1 cellular context compared by ENCODE assay signal in the genomic region with DNA sequence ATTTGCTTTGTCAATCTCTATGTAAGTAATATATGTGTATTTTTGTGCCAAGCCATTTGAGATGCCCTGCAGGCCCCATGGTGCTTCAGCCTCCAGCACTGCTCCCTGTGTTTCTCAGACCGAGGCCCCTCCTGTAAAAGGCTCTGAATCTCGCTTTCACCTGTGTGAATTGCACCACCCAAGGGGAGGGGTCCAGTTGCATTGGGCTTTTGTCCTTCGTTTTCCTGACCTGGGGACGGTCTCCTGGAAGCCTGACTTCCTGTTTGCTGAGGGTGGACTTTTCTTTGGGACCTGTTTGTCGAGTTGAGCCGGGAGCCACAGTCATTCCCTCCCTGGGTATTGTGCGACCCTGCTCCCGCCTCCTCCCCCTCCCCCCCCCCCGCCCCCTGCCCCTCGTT.
TF ChIP-seq lines count a peak whose summit lies in the region.

No MANE protein-coding gene starts in this region.

TF ChIP-seq in HepG2, 621 proteins besides CTCF, POLR2A, EP300 and RAD21 (continued from another document and continues in another):
- TF ChIP-seq, protein P1, sequence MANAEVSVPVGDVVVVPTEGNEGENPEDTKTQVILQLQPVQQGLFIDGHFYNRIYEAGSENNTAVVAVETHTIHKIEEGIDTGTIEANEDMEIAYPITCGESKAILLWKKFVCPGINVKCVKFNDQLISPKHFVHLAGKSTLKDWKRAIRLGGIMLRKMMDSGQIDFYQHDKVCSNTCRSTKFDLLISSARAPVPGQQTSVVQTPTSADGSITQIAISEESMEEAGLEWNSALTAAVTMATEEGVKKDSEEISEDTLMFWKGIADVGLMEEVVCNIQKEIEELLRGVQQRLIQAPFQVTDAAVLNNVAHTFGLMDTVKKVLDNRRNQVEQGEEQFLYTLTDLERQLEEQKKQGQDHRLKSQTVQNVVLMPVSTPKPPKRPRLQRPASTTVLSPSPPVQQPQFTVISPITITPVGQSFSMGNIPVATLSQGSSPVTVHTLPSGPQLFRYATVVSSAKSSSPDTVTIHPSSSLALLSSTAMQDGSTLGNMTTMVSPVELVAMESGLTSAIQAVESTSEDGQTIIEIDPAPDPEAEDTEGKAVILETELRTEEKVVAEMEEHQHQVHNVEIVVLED (CRISPR knock-in tag; IDR thresholded peaks at IDR 0.05; ENCODE audit: borderline replicate concordance), result peak; percentile 8; the same call in 1 of the 2 replicates
- TF ChIP-seq HOMEZ (CRISPR knock-in tag; IDR thresholded peaks at IDR 0.05; ENCODE audit: low read depth) (peak; percentile 80), XRCC5 (optimal IDR thresholded peaks at IDR 0.05; ENCODE audit: low read length) (peak; percentile 28), RERE (CRISPR knock-in tag; IDR thresholded peaks at IDR 0.05; ENCODE audit: low read depth) (peak; percentile 75; the same call in 1 of the 2 replicates), GATAD1 (CRISPR knock-in tag; IDR thresholded peaks at IDR 0.05) (peak; percentile 40; the same call in 1 of the 2 replicates), SOX13 (IDR thresholded peaks at IDR 0.05) (peak; percentile 91), SOX13 (CRISPR knock-in tag; conservative IDR thresholded peaks at IDR 0.05 in 1 of 2, IDR thresholded peaks at IDR 0.05 in 1 of 2) (peak in 1 of 2 experiments; percentile 95; a peak in 2 of 4 replicates), JARID2 (CRISPR knock-in tag; IDR thresholded peaks at IDR 0.05; ENCODE audit: insufficient replicate concordance) (no peak), MEIS2 (CRISPR knock-in tag; IDR thresholded peaks at IDR 0.05) (peak; percentile 57; the same call in 1 of the 2 replicates), STAG1 (CRISPR knock-in tag; IDR thresholded peaks at IDR 0.05) (no peak), ATF4 (CRISPR knock-in tag; IDR thresholded peaks at IDR 0.05) (peak in 1 of 2 experiments; percentile 77; a peak in 2 of 4 replicates), CENPBD1 (CRISPR knock-in tag; IDR thresholded peaks at IDR 0.05; ENCODE audit: borderline replicate concordance, low read depth) (no peak), SSRP1 (CRISPR knock-in tag; IDR thresholded peaks at IDR 0.05) (0 out of 2 replicates have a peak, but pooled peaks have one; percentile 36), HNF4G (IDR thresholded peaks at IDR 0.05; ENCODE audit: borderline replicate concordance, low read depth, low read length) (peak; percentile 53; the same call in 1 of the 2 replicates), HNF4G (CRISPR knock-in tag; IDR thresholded peaks at IDR 0.05; ENCODE audit: borderline replicate concordance, low read depth) (no peak), KDM6A (CRISPR knock-in tag; IDR thresholded peaks at IDR 0.05; ENCODE audit: low read depth) (0 out of 2 replicates have a peak, but pooled peaks have one; percentile 63), NR2F2 (IDR thresholded peaks at IDR 0.05; ENCODE audit: borderline replicate concordance, low read depth) (0 out of 2 replicates have a peak, but pooled peaks have one; percentile 64), KMT2B (CRISPR knock-in tag; IDR thresholded peaks at IDR 0.05) (no peak), ZNF691 (CRISPR knock-in tag; IDR thresholded peaks at IDR 0.05; ENCODE audit: borderline replicate concordance, low read depth) (no peak), FOXA3 (CRISPR knock-in tag; IDR thresholded peaks at IDR 0.05) (peak; percentile 79), ELF1 (CRISPR knock-in tag; IDR thresholded peaks at IDR 0.05) (peak; percentile 86), FOXO1 (CRISPR knock-in tag; IDR thresholded peaks at IDR 0.05) (peak; percentile 91), ZNF430 (CRISPR knock-in tag; IDR thresholded peaks at IDR 0.05) (no peak; the same call in 1 of the 2 replicates), SOX6 (IDR thresholded peaks at IDR 0.05) (no peak), SOX6 (CRISPR knock-in tag; IDR thresholded peaks at IDR 0.05) (peak; percentile 13; the same call in 1 of the 2 replicates), ZNF251 (CRISPR knock-in tag; IDR thresholded peaks at IDR 0.05) (no peak), GABPB1 (CRISPR knock-in tag; IDR thresholded peaks at IDR 0.05) (peak; percentile 63; the same call in 1 of the 2 replicates)
- TF ChIP-seq, protein P2, sequence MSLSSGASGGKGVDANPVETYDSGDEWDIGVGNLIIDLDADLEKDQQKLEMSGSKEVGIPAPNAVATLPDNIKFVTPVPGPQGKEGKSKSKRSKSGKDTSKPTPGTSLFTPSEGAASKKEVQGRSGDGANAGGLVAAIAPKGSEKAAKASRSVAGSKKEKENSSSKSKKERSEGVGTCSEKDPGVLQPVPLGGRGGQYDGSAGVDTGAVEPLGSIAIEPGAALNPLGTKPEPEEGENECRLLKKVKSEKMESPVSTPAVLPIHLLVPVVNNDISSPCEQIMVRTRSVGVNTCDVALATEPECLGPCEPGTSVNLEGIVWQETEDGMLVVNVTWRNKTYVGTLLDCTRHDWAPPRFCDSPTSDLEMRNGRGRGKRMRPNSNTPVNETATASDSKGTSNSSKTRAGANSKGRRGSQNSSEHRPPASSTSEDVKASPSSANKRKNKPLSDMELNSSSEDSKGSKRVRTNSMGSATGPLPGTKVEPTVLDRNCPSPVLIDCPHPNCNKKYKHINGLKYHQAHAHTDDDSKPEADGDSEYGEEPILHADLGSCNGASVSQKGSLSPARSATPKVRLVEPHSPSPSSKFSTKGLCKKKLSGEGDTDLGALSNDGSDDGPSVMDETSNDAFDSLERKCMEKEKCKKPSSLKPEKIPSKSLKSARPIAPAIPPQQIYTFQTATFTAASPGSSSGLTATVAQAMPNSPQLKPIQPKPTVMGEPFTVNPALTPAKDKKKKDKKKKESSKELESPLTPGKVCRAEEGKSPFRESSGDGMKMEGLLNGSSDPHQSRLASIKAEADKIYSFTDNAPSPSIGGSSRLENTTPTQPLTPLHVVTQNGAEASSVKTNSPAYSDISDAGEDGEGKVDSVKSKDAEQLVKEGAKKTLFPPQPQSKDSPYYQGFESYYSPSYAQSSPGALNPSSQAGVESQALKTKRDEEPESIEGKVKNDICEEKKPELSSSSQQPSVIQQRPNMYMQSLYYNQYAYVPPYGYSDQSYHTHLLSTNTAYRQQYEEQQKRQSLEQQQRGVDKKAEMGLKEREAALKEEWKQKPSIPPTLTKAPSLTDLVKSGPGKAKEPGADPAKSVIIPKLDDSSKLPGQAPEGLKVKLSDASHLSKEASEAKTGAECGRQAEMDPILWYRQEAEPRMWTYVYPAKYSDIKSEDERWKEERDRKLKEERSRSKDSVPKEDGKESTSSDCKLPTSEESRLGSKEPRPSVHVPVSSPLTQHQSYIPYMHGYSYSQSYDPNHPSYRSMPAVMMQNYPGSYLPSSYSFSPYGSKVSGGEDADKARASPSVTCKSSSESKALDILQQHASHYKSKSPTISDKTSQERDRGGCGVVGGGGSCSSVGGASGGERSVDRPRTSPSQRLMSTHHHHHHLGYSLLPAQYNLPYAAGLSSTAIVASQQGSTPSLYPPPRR (CRISPR knock-in tag; IDR thresholded peaks at IDR 0.05; ENCODE audit: borderline replicate concordance), result peak; percentile 78; the same call in 1 of the 2 replicates
- TF ChIP-seq, protein P3, sequence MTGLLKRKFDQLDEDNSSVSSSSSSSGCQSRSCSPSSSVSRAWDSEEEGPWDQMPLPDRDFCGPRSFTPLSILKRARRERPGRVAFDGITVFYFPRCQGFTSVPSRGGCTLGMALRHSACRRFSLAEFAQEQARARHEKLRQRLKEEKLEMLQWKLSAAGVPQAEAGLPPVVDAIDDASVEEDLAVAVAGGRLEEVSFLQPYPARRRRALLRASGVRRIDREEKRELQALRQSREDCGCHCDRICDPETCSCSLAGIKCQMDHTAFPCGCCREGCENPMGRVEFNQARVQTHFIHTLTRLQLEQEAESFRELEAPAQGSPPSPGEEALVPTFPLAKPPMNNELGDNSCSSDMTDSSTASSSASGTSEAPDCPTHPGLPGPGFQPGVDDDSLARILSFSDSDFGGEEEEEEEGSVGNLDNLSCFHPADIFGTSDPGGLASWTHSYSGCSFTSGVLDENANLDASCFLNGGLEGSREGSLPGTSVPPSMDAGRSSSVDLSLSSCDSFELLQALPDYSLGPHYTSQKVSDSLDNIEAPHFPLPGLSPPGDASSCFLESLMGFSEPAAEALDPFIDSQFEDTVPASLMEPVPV (CRISPR knock-in tag; IDR thresholded peaks at IDR 0.05), result no peak
- TF ChIP-seq, protein P4, sequence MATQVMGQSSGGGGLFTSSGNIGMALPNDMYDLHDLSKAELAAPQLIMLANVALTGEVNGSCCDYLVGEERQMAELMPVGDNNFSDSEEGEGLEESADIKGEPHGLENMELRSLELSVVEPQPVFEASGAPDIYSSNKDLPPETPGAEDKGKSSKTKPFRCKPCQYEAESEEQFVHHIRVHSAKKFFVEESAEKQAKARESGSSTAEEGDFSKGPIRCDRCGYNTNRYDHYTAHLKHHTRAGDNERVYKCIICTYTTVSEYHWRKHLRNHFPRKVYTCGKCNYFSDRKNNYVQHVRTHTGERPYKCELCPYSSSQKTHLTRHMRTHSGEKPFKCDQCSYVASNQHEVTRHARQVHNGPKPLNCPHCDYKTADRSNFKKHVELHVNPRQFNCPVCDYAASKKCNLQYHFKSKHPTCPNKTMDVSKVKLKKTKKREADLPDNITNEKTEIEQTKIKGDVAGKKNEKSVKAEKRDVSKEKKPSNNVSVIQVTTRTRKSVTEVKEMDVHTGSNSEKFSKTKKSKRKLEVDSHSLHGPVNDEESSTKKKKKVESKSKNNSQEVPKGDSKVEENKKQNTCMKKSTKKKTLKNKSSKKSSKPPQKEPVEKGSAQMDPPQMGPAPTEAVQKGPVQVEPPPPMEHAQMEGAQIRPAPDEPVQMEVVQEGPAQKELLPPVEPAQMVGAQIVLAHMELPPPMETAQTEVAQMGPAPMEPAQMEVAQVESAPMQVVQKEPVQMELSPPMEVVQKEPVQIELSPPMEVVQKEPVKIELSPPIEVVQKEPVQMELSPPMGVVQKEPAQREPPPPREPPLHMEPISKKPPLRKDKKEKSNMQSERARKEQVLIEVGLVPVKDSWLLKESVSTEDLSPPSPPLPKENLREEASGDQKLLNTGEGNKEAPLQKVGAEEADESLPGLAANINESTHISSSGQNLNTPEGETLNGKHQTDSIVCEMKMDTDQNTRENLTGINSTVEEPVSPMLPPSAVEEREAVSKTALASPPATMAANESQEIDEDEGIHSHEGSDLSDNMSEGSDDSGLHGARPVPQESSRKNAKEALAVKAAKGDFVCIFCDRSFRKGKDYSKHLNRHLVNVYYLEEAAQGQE (IDR thresholded peaks at IDR 0.05; ENCODE audit: borderline replicate concordance in 1 of 2, low read depth in 1 of 2, low read length in 2 of 2), result peak in 1 of 2 experiments; percentile 73; a peak in 1 of 4 replicates
